ENCODE assay signal across 22 cellular contexts in the genomic region with DNA sequence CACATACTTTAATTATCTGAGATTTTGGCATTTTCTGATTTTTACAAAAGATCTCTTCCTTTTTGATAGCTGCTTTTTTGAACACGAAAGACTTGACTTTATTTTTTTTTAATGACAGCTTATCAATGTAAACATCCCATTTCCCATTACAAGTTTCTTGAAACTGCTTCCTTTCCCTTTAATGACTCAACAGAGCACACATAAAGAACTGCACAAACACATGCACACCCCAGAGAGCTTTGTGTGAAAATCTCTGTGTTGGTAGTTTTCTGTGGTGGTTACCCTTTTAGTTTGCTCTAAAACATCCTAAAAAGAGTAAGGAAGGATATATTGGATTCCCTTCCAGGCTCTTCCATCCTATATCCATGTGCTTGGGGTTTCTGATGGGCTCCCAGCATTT.
"Had no signal": no experiment of that assay in that cellular context is flagged by ENCODE, and none has a peak within 500 bp of the region (broad histone marks: within the 10 kb centered on the region; RNA-seq: fewer than 3 reads in every experiment).

No MANE protein-coding gene starts in this region.

- FAIRE-seq: keratinocyte had no signal

- H3K27me3 ChIP-seq: colonic mucosa, esophagus squamous epithelium, ovary, right lobe of liver, stomach, thyroid gland, vagina had no signal

- DNase-seq: colonic mucosa; effector memory CD4-positive, alpha-beta T cell; erythroblast; esophagus squamous epithelium; foreskin melanocyte; head of caudate nucleus; left ventricle myocardium superior; lower lobe of right lung; natural killer cell; occipital lobe; ovary; posterior cingulate gyrus; right lobe of liver; stimulated activated CD4-positive, alpha-beta T cell treated with anti-CD3 and anti-CD28 coated beads, Interleukin-2, amount 100 ng/mL, for 24 hours; stimulated activated CD4-positive, alpha-beta T cell treated with anti-CD3 and anti-CD28 coated beads, Interleukin-4, amount 100 ng/mL, for 24 hours; stimulated activated naive CD4-positive, alpha-beta T cell treated with Interleukin-2 at 50 U/mL for 16 hours; stomach; thyroid gland; trophoblast cell had no signal

- ATAC-seq: left ventricle myocardium superior; lower lobe of right lung; natural killer cell; right lobe of liver; stimulated activated effector memory CD8-positive, alpha-beta T cell treated with anti-CD3 and anti-CD28 coated beads, Interleukin-12 subunit alpha, Interleukin-12 subunit beta, amount 100 ng/mL, for 72 hours had no signal

- H3K27ac ChIP-seq: colonic mucosa, esophagus squamous epithelium, lower lobe of right lung, ovary, right lobe of liver, thyroid gland, vagina had no signal

- H3K4me3 ChIP-seq: colonic mucosa, esophagus squamous epithelium, lower lobe of right lung, ovary, right lobe of liver, stomach, thyroid gland, vagina had no signal

- H3K9me3 ChIP-seq: colonic mucosa, esophagus squamous epithelium, lower lobe of right lung, ovary, right lobe of liver, stomach, thyroid gland, vagina had no signal

- H3K36me3 ChIP-seq: colonic mucosa, esophagus squamous epithelium, lower lobe of right lung, ovary, right lobe of liver, stomach, thyroid gland, vagina had no signal

- H3K4me1 ChIP-seq: colonic mucosa, esophagus squamous epithelium, lower lobe of right lung, right lobe of liver, thyroid gland, vagina had no signal
